ENCODE assay signal across 24 cellular contexts in the genomic region with DNA sequence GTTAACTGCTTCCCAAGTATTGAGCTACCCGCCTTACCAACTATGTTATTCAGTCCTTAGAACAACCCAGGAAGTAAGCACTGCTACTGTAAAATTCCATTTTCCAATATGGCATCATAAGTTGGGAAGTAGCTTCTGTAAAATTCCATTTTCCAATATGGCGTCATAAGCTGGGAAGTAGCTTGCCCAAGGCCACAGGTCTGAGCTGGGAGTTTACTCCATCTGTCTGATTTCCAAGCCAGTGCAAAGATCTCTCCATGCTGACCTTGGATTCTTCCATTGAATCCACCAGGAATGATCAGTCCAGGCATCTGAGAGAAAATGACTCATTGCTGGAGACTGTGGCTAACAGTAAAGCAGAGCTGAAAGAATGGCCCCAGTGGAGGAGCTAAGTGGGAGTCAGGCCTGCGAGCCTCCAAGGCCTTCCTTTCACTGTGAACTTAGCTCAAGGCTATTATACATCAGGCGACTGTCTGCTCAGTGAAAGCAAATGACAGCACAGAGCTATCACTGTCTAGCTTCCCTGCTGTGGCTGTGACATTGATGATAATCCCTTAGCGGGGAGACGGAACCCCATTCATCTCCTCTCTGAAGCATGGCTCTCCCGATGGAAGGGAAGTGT.
DNase-seq lines count a peak whose midpoint lies in the region; ATAC-seq, FAIRE-seq and TF ChIP-seq lines count a peak whose summit lies in the region.
"Had no signal": no experiment of that assay in that cellular context is flagged by ENCODE, and none has a peak within 500 bp of the region (broad histone marks: within the 10 kb centered on the region; RNA-seq: fewer than 3 reads in every experiment).

No MANE protein-coding gene starts in this region.

- H3K4me1 ChIP-seq in H1 (replicated peaks in 1 of 4; ENCODE audit: control insufficient read depth in 3 of 4, insufficient read depth in 4 of 4, low read length in 3 of 4): peaks cover 0 to 7% (median 4%) of the 10 kb centered on the region in 4 experiments; a peak in 5 of 7 replicates
- H3K4me1 ChIP-seq: vagina had no signal

- H3K14ac ChIP-seq in H1 (ENCODE audit: insufficient read length): no peak overlapping the region

- no peaks in the 10 kb centered on the region for H3K36me3 Mint-ChIP-seq in activated naive CD4-positive, alpha-beta T cell treated with anti-CD3 and anti-CD28 coated beads, Interleukin-2, amount 50 U/mL, for 24 hours
- no peaks in the 10 kb centered on the region for H3K36me3 Mint-ChIP-seq in mesothelial cell of epicardium
- H3K36me3 Mint-ChIP-seq: CD4-positive, CD25-positive, alpha-beta regulatory T cell had no signal

- H2BK20ac ChIP-seq in H1 (ENCODE audit: low read length): no peak overlapping the region

- peaks cover 0 to 5% (median under 1%) of the 10 kb centered on the region in 4 experiments; a peak in 2 of 7 replicates for H3K27me3 ChIP-seq in H1 (replicated peaks in 1 of 4; ENCODE audit: control insufficient read depth in 3 of 4, extremely low read depth in 1 of 4, insufficient read depth in 3 of 4, low read length in 3 of 4)
- H3K27me3 ChIP-seq: brain microvascular endothelial cell, dorsolateral prefrontal cortex, neutrophil, sigmoid colon, vagina had no signal

- no peak overlapping the region for H3K18ac ChIP-seq in H1 (ENCODE audit: extremely low read depth, low read length)

- H3K27me3 Mint-ChIP-seq in activated naive CD4-positive, alpha-beta T cell treated with anti-CD3 and anti-CD28 coated beads, Interleukin-2, amount 50 U/mL, for 24 hours: peaks cover 1% of the 10 kb centered on the region
- no peaks in the 10 kb centered on the region for H3K27me3 Mint-ChIP-seq in mesothelial cell of epicardium (ENCODE audit: low read depth)
- H3K27me3 Mint-ChIP-seq: activated T-cell treated with anti-CD3 and anti-CD28 coated beads, Interleukin-2, amount 50 U/mL, for 24 hours; CD4-positive, CD25-positive, alpha-beta regulatory T cell had no signal

- no peak overlapping the region for H2BK5ac ChIP-seq in H1 (ENCODE audit: low read depth, low read length)

- no peak overlapping the region for H3K9ac ChIP-seq in H1 (replicated peaks in 1 of 4; ENCODE audit: extremely low read depth in 1 of 4, low read depth in 3 of 4, low read length in 3 of 4)

- TF ChIP-seq EP300 in H1 (IDR thresholded peaks at IDR 0.05; ENCODE audit: borderline replicate concordance in 1 of 2, low read depth in 2 of 2, low read length in 2 of 2): no peak

- CTCF ChIA-PET in H1 (lab: Charles Lee; ENCODE audit: partially characterized antibody): interaction anchor here (0.7 to 1.1 kb wide), 3 partner anchors 24 to 649 kb away, joined by 3 to 6 read pairs (median 5); no protein-coding TSS in a partner anchor

- TF ChIP-seq POLR2A in H1 (IDR thresholded peaks at IDR 0.05; ENCODE audit: control extremely low read depth in 1 of 2, low read depth in 2 of 2, low read length in 2 of 2): no peak

- 81% methylated on average over 7 of the region's 7 CpGs; no CpG with 5 or more reads in 1 of the 2 experiments for WGBS in H1 (ENCODE audit: extremely low coverage in 1 of 2, insufficient coverage in 1 of 2, insufficient read length in 1 of 2, insufficient replicate concordance in 2 of 2, low coverage in 1 of 2, low lambda C conversion rate in 2 of 2, missing lambda C conversion rate in 1 of 2), 2 experiments

- no peak overlapping the region for H4K8ac ChIP-seq in H1 (ENCODE audit: extremely low read depth, insufficient read depth, low read length)

- peaks cover 6% of the 10 kb centered on the region for H3K9me3 Mint-ChIP-seq in activated naive CD4-positive, alpha-beta T cell treated with anti-CD3 and anti-CD28 coated beads, Interleukin-2, amount 50 U/mL, for 24 hours
- H3K9me3 Mint-ChIP-seq in mesothelial cell of epicardium: no peaks in the 10 kb centered on the region

- no peaks in the 10 kb centered on the region for H3K9me3 ChIP-seq in H1 (ENCODE audit: insufficient read depth in 2 of 2, low read depth in 1 of 2, low read length in 1 of 2)
- H3K9me3 ChIP-seq: neutrophil, sigmoid colon, vagina had no signal

- no peak overlapping the region for H3K4ac ChIP-seq in H1 (replicated peaks; ENCODE audit: insufficient read length, low read depth, low read length)

- peak overlapping the region; percentile 75; the same call in 1 of the 2 replicates for H2BK12ac ChIP-seq in H1 (ENCODE audit: low read depth, low read length)

- TF ChIP-seq CTCF in H1 (IDR thresholded peaks at IDR 0.05; ENCODE audit: control extremely low read depth in 1 of 3, insufficient read depth in 1 of 3, low read depth in 1 of 3, low read length in 3 of 3) (no peak), mesothelial cell of epicardium (IDR thresholded peaks at IDR 0.05; ENCODE audit: unreplicated experiment) (no peak)

- H3K4me1 Mint-ChIP-seq in activated naive CD4-positive, alpha-beta T cell treated with anti-CD3 and anti-CD28 coated beads, Interleukin-2, amount 50 U/mL, for 24 hours: no peaks in the 10 kb centered on the region
- peaks cover 55% of the 10 kb centered on the region for H3K4me1 Mint-ChIP-seq in mesothelial cell of epicardium
- H3K4me1 Mint-ChIP-seq: CD4-positive, CD25-positive, alpha-beta regulatory T cell had no signal

- no peak overlapping the region for H3K4me3 Mint-ChIP-seq in activated naive CD4-positive, alpha-beta T cell treated with anti-CD3 and anti-CD28 coated beads, Interleukin-2, amount 50 U/mL, for 24 hours
- no peak overlapping the region for H3K4me3 Mint-ChIP-seq in mesothelial cell of epicardium
- H3K4me3 Mint-ChIP-seq: activated T-cell treated with anti-CD3 and anti-CD28 coated beads, Interleukin-2, amount 50 U/mL, for 24 hours; CD4-positive, CD25-positive, alpha-beta regulatory T cell; T-helper 2 cell treated with Interferon-gamma antibody and Interleukin-4, amounts not matched to agents 5 μg/mL and 100 μg/mL, for 36 hours had no signal

- peak overlapping the region; percentile 33 for H3K27ac Mint-ChIP-seq in activated naive CD4-positive, alpha-beta T cell treated with anti-CD3 and anti-CD28 coated beads, Interleukin-2, amount 50 U/mL, for 24 hours
- peak overlapping the region; percentile 67 for H3K27ac Mint-ChIP-seq in mesothelial cell of epicardium
- H3K27ac Mint-ChIP-seq: activated T-cell treated with anti-CD3 and anti-CD28 coated beads, Interleukin-2, amount 50 U/mL, for 24 hours; CD4-positive, CD25-positive, alpha-beta regulatory T cell; T-helper 2 cell treated with Interferon-gamma antibody and Interleukin-4, amounts not matched to agents 5 μg/mL and 100 μg/mL, for 36 hours had no signal

- H2AFZ ChIP-seq in H1 (ENCODE audit: low read length): no peak overlapping the region

- H3K79me1 ChIP-seq in H1 (ENCODE audit: low read depth, low read length): no peaks in the 10 kb centered on the region

- no peak overlapping the region for H2BK15ac ChIP-seq in H1 (ENCODE audit: low read length)

- H4K20me1 ChIP-seq in H1 (replicated peaks in 1 of 2; ENCODE audit: control insufficient read depth in 1 of 2, insufficient read depth in 2 of 2, low read length in 2 of 2): no peaks in the 10 kb centered on the region

- no peaks in the 10 kb centered on the region for H3K36me3 ChIP-seq in H1 (ENCODE audit: control insufficient read depth in 2 of 4, insufficient read depth in 4 of 4, low read length in 3 of 4)
- H3K36me3 ChIP-seq: brain microvascular endothelial cell, neutrophil, sigmoid colon, vagina had no signal

- H3K23ac ChIP-seq in H1 (ENCODE audit: insufficient read length): no peak overlapping the region

- no peak overlapping the region for H3K56ac ChIP-seq in H1 (replicated peaks; ENCODE audit: insufficient read length, low read depth, low read length)

- POLR2A ChIA-PET in H1 (lab: Charles Lee; ENCODE audit: partially characterized antibody): interaction anchor here (1.1 kb wide), 1 partner anchor 149 kb away, joined by 3 read pairs; no protein-coding TSS in a partner anchor

- no peak for DNase-seq in activated naive CD4-positive, alpha-beta T cell treated with anti-CD3 and anti-CD28 coated beads, Interleukin-2, amount 50 U/mL, for 16 hours
- DNase-seq in H1 (ENCODE audit: low read depth in 1 of 2, low spot score in 2 of 2) (no peak), mesothelial cell of epicardium (ENCODE audit: low spot score in 2 of 2, unreplicated experiment in 2 of 2) (no peak), NCI-H2029 (lab: John Stamatoyannopoulos, UW) (no peak), frontal cortex (ENCODE audit: low spot score in 2 of 2) (no peak)
- DNase-seq: activated CD4-positive, alpha-beta T cell treated with anti-CD3 and anti-CD28 coated beads for 48 hours; activated T-cell treated with anti-CD3 and anti-CD28 coated beads, Interleukin-2, amount 50 U/mL, for 24 hours; brain microvascular endothelial cell; CD4-positive, CD25-positive, alpha-beta regulatory T cell; dorsolateral prefrontal cortex; glutamatergic neuron; NCI-H1105; NCI-H1930; NCI-H2227 treated with DMSO at 0.1 percent for 48 hours; NCI-H774; sigmoid colon; stimulated activated naive CD4-positive, alpha-beta T cell had no signal

- H2BK120ac ChIP-seq in H1 (replicated peaks; ENCODE audit: low read depth, low read length): no peak overlapping the region

- no peak for TF ChIP-seq RAD21 in H1 (IDR thresholded peaks at IDR 0.05 in 1 of 2, conservative IDR thresholded peaks at IDR 0.05 in 1 of 2; ENCODE audit: low read depth in 2 of 2, low read length in 2 of 2)

- no peaks in the 10 kb centered on the region; the same call in 1 of the 2 replicates for H3K23me2 ChIP-seq in H1 (ENCODE audit: low read depth, low read length)

- H4K5ac ChIP-seq in H1 (ENCODE audit: insufficient read length, low read depth, low read length): no peak overlapping the region

- no peak overlapping the region for H3K4me2 ChIP-seq in H1 (ENCODE audit: insufficient read depth in 1 of 2, low read depth in 2 of 2, low read length in 2 of 2)

- FAIRE-seq in H1 (lab: Jason Lieb, UNC) (no peak), frontal cortex (lab: Jason Lieb, UNC) (no peak)
- FAIRE-seq: endothelial cell of umbilical vein had no signal

- H2AK5ac ChIP-seq in H1 (ENCODE audit: low read depth, low read length): no peak overlapping the region

- H3K79me2 ChIP-seq in H1 (ENCODE audit: control insufficient read depth in 1 of 2, insufficient read depth in 2 of 2, low read length in 2 of 2): no peaks in the 10 kb centered on the region

- no peak overlapping the region for H3K27ac ChIP-seq in H1 (ENCODE audit: low read depth, low read length)
- H3K27ac ChIP-seq: brain microvascular endothelial cell, dorsolateral prefrontal cortex, neutrophil, sigmoid colon, vagina had no signal

- no peak overlapping the region for H3K4me3 ChIP-seq in H1 (ENCODE audit: extremely low read depth in 1 of 4, insufficient read depth in 2 of 4, low read depth in 3 of 4, low read length in 4 of 4)
- H3K4me3 ChIP-seq: dorsolateral prefrontal cortex, sigmoid colon, vagina had no signal

- ATAC-seq in GM21723 (IDR thresholded peaks at IDR 0.05; ENCODE audit: unreplicated experiment) (no peak), HG02798 (IDR thresholded peaks at IDR 0.05; ENCODE audit: poor library complexity, unreplicated experiment) (no peak)

- no peak overlapping the region for H4K91ac ChIP-seq in H1 (replicated peaks; ENCODE audit: insufficient read length, low read length)

TF ChIP-seq in H1, 55 proteins besides CTCF, POLR2A, EP300 and RAD21 (continues in another document):
- TF ChIP-seq, protein P1, sequence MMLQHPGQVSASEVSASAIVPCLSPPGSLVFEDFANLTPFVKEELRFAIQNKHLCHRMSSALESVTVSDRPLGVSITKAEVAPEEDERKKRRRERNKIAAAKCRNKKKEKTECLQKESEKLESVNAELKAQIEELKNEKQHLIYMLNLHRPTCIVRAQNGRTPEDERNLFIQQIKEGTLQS (IDR thresholded peaks at IDR 0.05; ENCODE audit: insufficient read depth, low read depth, low read length): no peak
